ENCODE assay signal across 13 cellular contexts in genomic region chr19:13160557-13160956, GRCh38. TPM values are rescaled to one million over a fixed set of nuclear protein-coding genes. Genes with fewer than 3 reads are reported as not detected.
DNase-seq lines count a peak whose midpoint lies in the region; ATAC-seq and FAIRE-seq lines count a peak whose summit lies in the region.
"Had no signal": no experiment of that assay in that cellular context is flagged by ENCODE, and none has a peak within 500 bp of the region (broad histone marks: within the 10 kb centered on the region; RNA-seq: fewer than 3 reads in every experiment).

No MANE protein-coding gene starts in this region.

- H3K27ac Mint-ChIP-seq in activated T-cell treated with anti-CD3 and anti-CD28 coated beads, Interleukin-2, amount 50 U/mL, for 24 hours, result peak overlapping the region; percentile 81
- H3K27ac Mint-ChIP-seq: stimulated activated effector memory CD8-positive, alpha-beta T cell treated with anti-CD3 and anti-CD28 coated beads, Interleukin-12 subunit alpha, Interleukin-12 subunit beta, amount 100 ng/mL, for 72 hours had no signal

- peaks cover 2% of the 10 kb centered on the region for H3K36me3 Mint-ChIP-seq in activated T-cell treated with anti-CD3 and anti-CD28 coated beads, Interleukin-2, amount 50 U/mL, for 24 hours (ENCODE audit: low read depth)

- H3K4me1 ChIP-seq in SJCRH30, result peaks cover 32% of the 10 kb centered on the region

- DNase-seq in activated T-cell treated with anti-CD3 and anti-CD28 coated beads, Interleukin-2, amount 50 U/mL, for 24 hours, result no peak
- no peak for DNase-seq in activated T-cell treated with anti-CD3 and anti-CD28 coated beads, Interleukin-2, amount 50 U/mL, for 48 hours
- DNase-seq in RCC 7860 (ENCODE audit: low spot score), result peak; percentile 35
- DNase-seq in epidermal melanocyte (ENCODE audit: insufficient read length, low spot score), result peak; percentile 10
- DNase-seq in SJCRH30, result no peak
- no peak for DNase-seq in islet precursor cell
- DNase-seq: BE2C, colonic mucosa, hypothalamus, NCI-H446 had no signal

- peaks cover 73% of the 10 kb centered on the region for H3K4me1 Mint-ChIP-seq in activated T-cell treated with anti-CD3 and anti-CD28 coated beads, Interleukin-2, amount 50 U/mL, for 24 hours (ENCODE audit: low read depth)

- no peak for FAIRE-seq in RCC 7860 (lab: Jason Lieb, UNC)

- no peaks in the 10 kb centered on the region for H3K9me3 Mint-ChIP-seq in activated T-cell treated with anti-CD3 and anti-CD28 coated beads, Interleukin-2, amount 50 U/mL, for 24 hours
- H3K9me3 Mint-ChIP-seq: stimulated activated effector memory CD8-positive, alpha-beta T cell treated with anti-CD3 and anti-CD28 coated beads, Interleukin-12 subunit alpha, Interleukin-12 subunit beta, amount 100 ng/mL, for 72 hours had no signal

- H3K27ac ChIP-seq in skin epidermis (peak overlapping the region in 12 of 21 experiments; percentile 8 to 95 (median 46)), SJCRH30 (no peak overlapping the region)
- H3K27ac ChIP-seq: colonic mucosa had no signal

- H3K36me3 ChIP-seq in SJCRH30, result no peaks in the 10 kb centered on the region
- H3K36me3 ChIP-seq: BE2C, colonic mucosa had no signal

- H3K4me3 ChIP-seq in skin epidermis (no peak overlapping the region), SJCRH30 (no peak overlapping the region)
- H3K4me3 ChIP-seq: colonic mucosa had no signal

- H3K27me3 Mint-ChIP-seq in activated T-cell treated with anti-CD3 and anti-CD28 coated beads, Interleukin-2, amount 50 U/mL, for 24 hours, result no peaks in the 10 kb centered on the region

- peak overlapping the region; percentile 18 for H3K4me3 Mint-ChIP-seq in activated T-cell treated with anti-CD3 and anti-CD28 coated beads, Interleukin-2, amount 50 U/mL, for 24 hours

- ATAC-seq in GM19351 (IDR thresholded peaks at IDR 0.05; ENCODE audit: unreplicated experiment), result no peak
- ATAC-seq: stimulated activated effector memory CD8-positive, alpha-beta T cell treated with anti-CD3 and anti-CD28 coated beads, Interleukin-12 subunit alpha, Interleukin-12 subunit beta, amount 100 ng/mL, for 72 hours had no signal

- H3K9me3 ChIP-seq in SJCRH30 (replicated peaks), result no peaks in the 10 kb centered on the region
- H3K9me3 ChIP-seq: BE2C, colonic mucosa had no signal

- H3K27me3 ChIP-seq in SJCRH30, result no peaks in the 10 kb centered on the region
- H3K27me3 ChIP-seq: BE2C, colonic mucosa had no signal

RNA-seq across cellular contexts. Expression of gene IER2, which starts 10.3 kb away (rescaled TPM):
- 30.2 and 31.7 TPM in 2 replicates for total RNA-seq in SJCRH30 (2014; rRNA removed; shearing (Covaris generic))

RNA-seq across cellular contexts. Expression of gene STX10, which starts 10.4 kb away (rescaled TPM):
- total RNA-seq in SJCRH30 (2014; rRNA removed; shearing (Covaris generic)), result 58.5 and 70.7 TPM in 2 replicates

RNA-seq across cellular contexts. Expression of gene NACC1, which starts 42.5 kb away (rescaled TPM):
- total RNA-seq in SJCRH30 (2014; rRNA removed; shearing (Covaris generic)), result 103 and 105 TPM in 2 replicates

RNA-seq across cellular contexts. Expression of gene TRMT1, which starts 44.0 kb away (rescaled TPM):
- 54.1 and 59.0 TPM in 2 replicates for total RNA-seq in SJCRH30 (2014; rRNA removed; shearing (Covaris generic))

RNA-seq across cellular contexts. Expression of gene LYL1, which starts 57.9 kb away (rescaled TPM):
- total RNA-seq in SJCRH30 (2014; rRNA removed; shearing (Covaris generic)), result 0.08 TPM in 1 of 2 replicates, not detected in the other

Comparison
In these comparisons a context has a peak if more than half of its experiments do, and no peak if none do; other contexts are left out.
1. DNase-seq: peak in RCC 7860 (single experiment) and epidermal melanocyte (single experiment); none in activated T-cell treated with anti-CD3 and anti-CD28 coated beads, Interleukin-2, amount 50 U/mL, for 24 hours (single experiment), activated T-cell treated with anti-CD3 and anti-CD28 coated beads, Interleukin-2, amount 50 U/mL, for 48 hours (0 of 2), SJCRH30 (0 of 2) and islet precursor cell (single experiment).